Comparison of ENCODE assay signal across 18 cellular contexts in genomic region chr2:127721978-127722355, GRCh38. TPM values are rescaled to one million over a fixed set of nuclear protein-coding genes. Genes with fewer than 3 reads are reported as not detected.
DNase-seq lines count a peak whose midpoint lies in the region; ATAC-seq and TF ChIP-seq lines count a peak whose summit lies in the region.
"Had no signal": no experiment of that assay in that cellular context is flagged by ENCODE, and none has a peak within 500 bp of the region (broad histone marks: within the 10 kb centered on the region; RNA-seq: fewer than 3 reads in every experiment).

No MANE protein-coding gene starts in this region.

- ATAC-seq in foreskin keratinocyte (peak; percentile 88), HG02970 (IDR thresholded peaks at IDR 0.05; ENCODE audit: low FRiP score, unreplicated experiment) (no peak), HG03520 (IDR thresholded peaks at IDR 0.05; ENCODE audit: unreplicated experiment) (no peak)
- ATAC-seq: pancreas had no signal

- H3K36me3 Mint-ChIP-seq in stimulated activated naive CD8-positive, alpha-beta T cell treated with anti-CD3 and anti-CD28 coated beads, Interleukin-15, Interleukin-2, amounts not matched to agents 100 ng/mL and 50 ng/mL, for 24 hours (ENCODE audit: low read depth), result peaks cover 76% of the 10 kb centered on the region

- H3K27me3 Mint-ChIP-seq in stimulated activated naive CD8-positive, alpha-beta T cell treated with anti-CD3 and anti-CD28 coated beads, Interleukin-15, Interleukin-2, amounts not matched to agents 100 ng/mL and 50 ng/mL, for 24 hours, result no peaks in the 10 kb centered on the region
- H3K27me3 Mint-ChIP-seq: B cell had no signal

- TF ChIP-seq CTCF in cardiac muscle cell (IDR thresholded peaks at IDR 0.05; ENCODE audit: low read depth, low read length) (no peak), right atrium auricular region (IDR thresholded peaks at IDR 0.05) (no peak), foreskin keratinocyte (conservative IDR thresholded peaks at IDR 0.05) (no peak)

- no peak for DNase-seq in cardiac muscle cell (ENCODE audit: low read depth in 1 of 2, low spot score in 1 of 2)
- no peak for DNase-seq in right atrium auricular region (ENCODE audit: low spot score)
- DNase-seq in SJSA1 (ENCODE audit: low read depth in 1 of 2, low spot score in 2 of 2), result peak in 1 of 2 experiments; percentile 16
- DNase-seq in foreskin keratinocyte, result peak; percentile 77 to 88
- no peak for DNase-seq in posterior vena cava (ENCODE audit: low spot score)
- DNase-seq: activated gamma-delta T cell, DMS 273 treated with DMSO at 0.1 percent for 48 hours, NCI-H69, pancreas, Peyer's patch, tibial artery had no signal

- no peaks in the 10 kb centered on the region for H3K9me3 Mint-ChIP-seq in stimulated activated naive CD8-positive, alpha-beta T cell treated with anti-CD3 and anti-CD28 coated beads, Interleukin-15, Interleukin-2, amounts not matched to agents 100 ng/mL and 50 ng/mL, for 24 hours
- H3K9me3 Mint-ChIP-seq: T-helper 1 cell treated with Interleukin-12 subunit alpha and Interleukin-12 subunit beta and Interleukin-4 antibody, amounts not matched to agents 30 μg/mL and 1 μg/mL, for 36 hours had no signal

- H3K4me3 ChIP-seq in cardiac muscle cell, result no peak overlapping the region
- no peak overlapping the region for H3K4me3 ChIP-seq in right atrium auricular region
- no peak overlapping the region for H3K4me3 ChIP-seq in SJSA1
- H3K4me3 ChIP-seq: HAP-1, pancreas, Peyer's patch, tibial artery had no signal

- intact Hi-C loops in posterior vena cava (cut with DNase I), result no loop called here

- peaks cover 17% of the 10 kb centered on the region for H3K4me1 ChIP-seq in cardiac muscle cell (ENCODE audit: low read depth)
- peaks cover 0 to 12% of the 10 kb centered on the region in 2 donors for H3K4me1 ChIP-seq in right atrium auricular region
- peaks cover 16% of the 10 kb centered on the region for H3K4me1 ChIP-seq in SJSA1 (replicated peaks)
- H3K4me1 ChIP-seq in foreskin keratinocyte, result peaks cover 21% of the 10 kb centered on the region
- H3K4me1 ChIP-seq: HAP-1, pancreas, Peyer's patch had no signal

- H3K27ac ChIP-seq in cardiac muscle cell, result peak overlapping the region; percentile 52
- H3K27ac ChIP-seq in right atrium auricular region, result peak overlapping the region in 1 of 2 donors; percentile 77
- peak overlapping the region; percentile 74 for H3K27ac ChIP-seq in SJSA1
- H3K27ac ChIP-seq in foreskin keratinocyte, result peak overlapping the region; percentile 53
- H3K27ac ChIP-seq: HL-60, pancreas, tibial artery had no signal

- H3K27ac Mint-ChIP-seq in stimulated activated naive CD8-positive, alpha-beta T cell treated with anti-CD3 and anti-CD28 coated beads, Interleukin-15, Interleukin-2, amounts not matched to agents 100 ng/mL and 50 ng/mL, for 24 hours, result peak overlapping the region; percentile 41
- H3K27ac Mint-ChIP-seq: B cell; T-helper 1 cell treated with Interleukin-12 subunit alpha and Interleukin-12 subunit beta and Interleukin-4 antibody, amounts not matched to agents 30 μg/mL and 1 μg/mL, for 36 hours had no signal

- H3K36me3 ChIP-seq in cardiac muscle cell (peaks cover 9% of the 10 kb centered on the region), right atrium auricular region (peaks cover 45% of the 10 kb centered on the region), SJSA1 (peaks cover 61% of the 10 kb centered on the region)

- H3K9me3 ChIP-seq in cardiac muscle cell (ENCODE audit: low read depth) (no peaks in the 10 kb centered on the region), right atrium auricular region (no peaks in the 10 kb centered on the region), SJSA1 (replicated peaks) (no peaks in the 10 kb centered on the region)
- H3K9me3 ChIP-seq: HAP-1, pancreas, Peyer's patch, tibial artery had no signal

- no peaks in the 10 kb centered on the region for H3K27me3 ChIP-seq in cardiac muscle cell
- H3K27me3 ChIP-seq in right atrium auricular region, result no peaks in the 10 kb centered on the region
- H3K27me3 ChIP-seq in SJSA1 (replicated peaks), result no peaks in the 10 kb centered on the region
- H3K27me3 ChIP-seq in foreskin keratinocyte, result no peaks in the 10 kb centered on the region
- H3K27me3 ChIP-seq: pancreas, Peyer's patch, tibial artery had no signal

- no peak overlapping the region for H3K4me3 Mint-ChIP-seq in stimulated activated naive CD8-positive, alpha-beta T cell treated with anti-CD3 and anti-CD28 coated beads, Interleukin-15, Interleukin-2, amounts not matched to agents 100 ng/mL and 50 ng/mL, for 24 hours
- H3K4me3 Mint-ChIP-seq: B cell; T-helper 1 cell treated with Interleukin-12 subunit alpha and Interleukin-12 subunit beta and Interleukin-4 antibody, amounts not matched to agents 30 μg/mL and 1 μg/mL, for 36 hours had no signal

- peaks cover 9% of the 10 kb centered on the region for H3K4me1 Mint-ChIP-seq in stimulated activated naive CD8-positive, alpha-beta T cell treated with anti-CD3 and anti-CD28 coated beads, Interleukin-15, Interleukin-2, amounts not matched to agents 100 ng/mL and 50 ng/mL, for 24 hours (ENCODE audit: low read depth)
- H3K4me1 Mint-ChIP-seq: B cell had no signal

RNA-seq across cellular contexts. Expression of gene SFT2D3, which starts 20.7 kb away (rescaled TPM):
- total RNA-seq in cardiac muscle cell (9.3 and 11.7 TPM in 2 replicates), right atrium auricular region (1 to 10 TPM; 3.8 to 5.9 TPM), foreskin keratinocyte (2.3 and 2.4 TPM in 2 replicates), posterior vena cava (1 to 10 TPM; 4.3 to 4.7 TPM)
- polyA plus RNA-seq in cardiac muscle cell (0.13 and 5.9 TPM in 2 replicates), foreskin keratinocyte (1.7 and 2.0 TPM in 2 replicates)
- 11.2 and 11.4 TPM in 2 replicates for total RNA-seq in SJSA1 (2014; rRNA removed; shearing (Covaris generic))

RNA-seq across cellular contexts. Expression of gene LIMS2, which starts 46.6 kb away (rescaled TPM):
- total RNA-seq in cardiac muscle cell, result 23.2 and 32.9 TPM in 2 replicates
- polyA plus RNA-seq in cardiac muscle cell, result 35.2 and 48.8 TPM in 2 replicates
- 10 to 100 TPM; 80.2 to 91.7 TPM for total RNA-seq in right atrium auricular region
- 5.3 and 9.0 TPM in 2 replicates for total RNA-seq in SJSA1 (2014; rRNA removed; shearing (Covaris generic))
- 0.17 and 0.18 TPM in 2 replicates for total RNA-seq in foreskin keratinocyte
- 0.24 and 0.30 TPM in 2 replicates for polyA plus RNA-seq in foreskin keratinocyte
- 100 to 1,000 TPM; 210 to 235 TPM for total RNA-seq in posterior vena cava

Comparison
In these comparisons a context has a peak if more than half of its experiments do, and no peak if none do; other contexts are left out.
1. DNase-seq: peak in foreskin keratinocyte (2 of 2); none in cardiac muscle cell (0 of 2), right atrium auricular region (single experiment) and posterior vena cava (single experiment).